ENCODE assay signal across 11 cellular contexts in genomic region chr1:52059326-52059725, GRCh38. TPM values are rescaled to one million over a fixed set of nuclear protein-coding genes. Genes with fewer than 3 reads are reported as not detected.
DNase-seq lines count a peak whose midpoint lies in the region; ATAC-seq, FAIRE-seq and TF ChIP-seq lines count a peak whose summit lies in the region.
"Had no signal": no experiment of that assay in that cellular context is flagged by ENCODE, and none has a peak within 500 bp of the region (broad histone marks: within the 10 kb centered on the region; RNA-seq: fewer than 3 reads in every experiment).

No MANE protein-coding gene starts in this region.

- DNase-seq in AG08396 (ENCODE audit: low spot score) (peak; percentile 40), adipocyte (ENCODE audit: low read depth) (peak; percentile 83), NOMO-1 (lab: John Stamatoyannopoulos, UW; ENCODE audit: unreplicated experiment in 2 of 2) (no peak), pancreas (no peak), SKM-1 (lab: John Stamatoyannopoulos, UW; ENCODE audit: unreplicated experiment) (no peak)
- DNase-seq: NCI-H2029 treated with DMSO at 0.1 percent for 48 hours, uterus had no signal

- H3K4me1 ChIP-seq in HEK293 (ENCODE audit: control insufficient read depth, insufficient read depth, low read length) = peaks cover 7% of the 10 kb centered on the region; the same call in 1 of the 2 replicates
- peaks cover 33% of the 10 kb centered on the region for H3K4me1 ChIP-seq in adipocyte (ENCODE audit: control insufficient read depth, insufficient read depth, low read length)
- H3K4me1 ChIP-seq in iPS-20b (ENCODE audit: insufficient read depth, low read length) = peaks cover 12% of the 10 kb centered on the region; the same call in 1 of the 2 replicates
- peaks cover 14 to 31% (median 22%) of the 10 kb centered on the region in 3 donors for H3K4me1 ChIP-seq in pancreas

- H3K27ac ChIP-seq in HEK293 (ENCODE audit: extremely low read depth, low read depth, low read length) (no peak overlapping the region), iPS-20b (ENCODE audit: low read length) (no peak overlapping the region), pancreas (no peak overlapping the region)

- TF ChIP-seq CTCF in HEK293 (tag by site-specific recombination; IDR thresholded peaks at IDR 0.05) = no peak
- TF ChIP-seq CTCF in pancreas (IDR thresholded peaks at IDR 0.05) = no peak

- H3K4me3 ChIP-seq in HEK293 (ENCODE audit: low read depth, low read length) (no peak overlapping the region), adipocyte (ENCODE audit: low read length) (peak overlapping the region; percentile 36), iPS-20b (ENCODE audit: low read length) (no peak overlapping the region), pancreas (no peak overlapping the region)
- H3K4me3 ChIP-seq: uterus had no signal

- ATAC-seq in pancreas (no peak), GM19463 (IDR thresholded peaks at IDR 0.05; ENCODE audit: unreplicated experiment) (no peak)
- ATAC-seq: Right ventricle myocardium inferior had no signal

- POLR2A ChIA-PET in HEK293 (lab: Yijun Ruan, JAX) = no interaction called here

- peak overlapping the region; percentile 35 for H3K9ac ChIP-seq in adipocyte (ENCODE audit: low read length)
- 0 out of 2 replicates have a peak overlapping the region, but pooled peaks have one; percentile 21 for H3K9ac ChIP-seq in iPS-20b (ENCODE audit: low read depth, low read length)

- no peaks in the 10 kb centered on the region for H3K9me3 ChIP-seq in HEK293 (ENCODE audit: control insufficient read depth, insufficient read depth, low read depth, low read length)
- H3K9me3 ChIP-seq in adipocyte (ENCODE audit: control insufficient read depth, low read length) = no peaks in the 10 kb centered on the region
- H3K9me3 ChIP-seq in iPS-20b (ENCODE audit: insufficient read depth, low read depth, low read length) = no peaks in the 10 kb centered on the region
- no peaks in the 10 kb centered on the region for H3K9me3 ChIP-seq in pancreas
- H3K9me3 ChIP-seq: uterus had no signal

- CTCF ChIA-PET in HEK293 (lab: Yijun Ruan, JAX) = interaction anchor here (0.7 to 0.9 kb wide), 2 partner anchors 14 to 181 kb away, joined by 3 to 4 read pairs; partner anchors contain the start of gene NRDC

- H3K36me3 ChIP-seq in HEK293 (ENCODE audit: control insufficient read depth in 2 of 2, insufficient read depth in 1 of 2, low read length in 2 of 2) (peaks cover 20 to 45% of the 10 kb centered on the region in 2 experiments), adipocyte (ENCODE audit: control insufficient read depth, insufficient read depth, low read length, severe bottlenecking) (peaks cover 40% of the 10 kb centered on the region), iPS-20b (ENCODE audit: insufficient read depth, low read depth, low read length) (peaks cover 54% of the 10 kb centered on the region), pancreas (no peaks in the 10 kb centered on the region)
- H3K36me3 ChIP-seq: uterus had no signal

- intact Hi-C loops in pancreas (cut with DNase I) = no loop called here

- no peak for FAIRE-seq in pancreas (lab: Jason Lieb, UNC)

- no peaks in the 10 kb centered on the region for H3K27me3 ChIP-seq in adipocyte (replicated peaks; ENCODE audit: control insufficient read depth, insufficient read depth, low read length)
- no peaks in the 10 kb centered on the region for H3K27me3 ChIP-seq in iPS-20b (ENCODE audit: insufficient read depth, low read length)
- no peaks in the 10 kb centered on the region for H3K27me3 ChIP-seq in pancreas
- H3K27me3 ChIP-seq: uterus had no signal

TF ChIP-seq in HEK293, 187 proteins besides CTCF, POLR2A, EP300 and RAD21:
- TF ChIP-seq PBX3 (CRISPR knock-in tag; IDR thresholded peaks at IDR 0.05) (no peak), ZNF362 (tag by site-specific recombination; IDR thresholded peaks at IDR 0.05) (0 out of 2 replicates have a peak, but pooled peaks have one; percentile 42), ZNF560 (tag by site-specific recombination; IDR thresholded peaks at IDR 0.05; ENCODE audit: borderline replicate concordance) (no peak)

RNA-seq across cellular contexts. Expression of gene BTF3L4, which starts 3.2 kb away (rescaled TPM):
- total RNA-seq in pancreas = 10 to 100 TPM; 15.8 to 29.7 (median 21.2) TPM
- 10 to 100 TPM; 23.4 to 26.7 TPM for polyA plus RNA-seq in pancreas

RNA-seq across cellular contexts. Expression of gene TXNDC12, which starts 4.3 kb away (rescaled TPM):
- total RNA-seq in pancreas = 10 to 100 TPM; 25.7 to 39.4 (median 34.9) TPM
- polyA plus RNA-seq in pancreas = 10 to 100 TPM in 1 of 2 donors, 1 to 10 TPM in 1; 9.9 to 17.0 TPM

RNA-seq across cellular contexts. Expression of gene KTI12, which starts 25.7 kb away (rescaled TPM):
- total RNA-seq in pancreas = 1 to 10 TPM; 2.3 to 4.7 (median 3.4) TPM
- 1 to 10 TPM; 3.1 to 7.1 TPM for polyA plus RNA-seq in pancreas

Comparison
In these comparisons a context has a peak if more than half of its experiments do, and no peak if none do; other contexts are left out.
1. DNase-seq: peak in AG08396 (single experiment) and adipocyte (single experiment); none in NOMO-1 (0 of 2), pancreas (0 of 6) and SKM-1 (single experiment).